Comparison of ENCODE assay signal across 11 cellular contexts in genomic region chr19:13633109-13633508, GRCh38.
DNase-seq lines count a peak whose midpoint lies in the region; ATAC-seq and TF ChIP-seq lines count a peak whose summit lies in the region.
"Had no signal": no experiment of that assay in that cellular context is flagged by ENCODE, and none has a peak within 500 bp of the region (broad histone marks: within the 10 kb centered on the region; RNA-seq: fewer than 3 reads in every experiment).

No MANE protein-coding gene starts in this region.

- H3K4me3 ChIP-seq in brain microvascular endothelial cell (ENCODE audit: low read depth, low read length) (no peak overlapping the region), neural progenitor cell (no peak overlapping the region)

- H3K27me3 Mint-ChIP-seq in H9 (ENCODE audit: low read depth) (peaks cover 2% of the 10 kb centered on the region), neural progenitor cell (ENCODE audit: insufficient read depth, low read depth) (peaks cover 18% of the 10 kb centered on the region)
- H3K27me3 Mint-ChIP-seq: activated CD4-positive, alpha-beta T cell treated with anti-CD3 and anti-CD28 coated beads, Interleukin-2, amount 10 ng/mL, durations not matched to agents 7 days and 5 days had no signal

- no peak overlapping the region for H2BK12ac ChIP-seq in H9 (ENCODE audit: insufficient read length, low read depth, low read length)

- H2AFZ ChIP-seq in H9 (ENCODE audit: low read length) (no peak overlapping the region), neural progenitor cell (replicated peaks) (peak overlapping the region; percentile 7)

- H3K4me1 Mint-ChIP-seq in H9 (peaks cover 11 to 15% of the 10 kb centered on the region in 2 experiments), neural progenitor cell (peaks cover 15% of the 10 kb centered on the region)
- H3K4me1 Mint-ChIP-seq: activated CD4-positive, alpha-beta T cell treated with anti-CD3 and anti-CD28 coated beads, Interleukin-2, amount 10 ng/mL, durations not matched to agents 7 days and 5 days had no signal

- H3K23me2 ChIP-seq in H9 (ENCODE audit: insufficient read length, low read depth, low read length, poor library complexity, severe bottlenecking): no peaks in the 10 kb centered on the region

- H3K9me3 Mint-ChIP-seq in H9 (peaks cover 6 to 12% of the 10 kb centered on the region in 2 experiments; a peak in 3 of 5 replicates), neural progenitor cell (peaks cover 3% of the 10 kb centered on the region)

- H3K36me3 Mint-ChIP-seq in H9 (ENCODE audit: insufficient read depth in 1 of 3, low read depth in 3 of 3): peaks cover 0 to 2% (median 0%) of the 10 kb centered on the region in 3 experiments; a peak in 1 of 7 replicates
- H3K36me3 Mint-ChIP-seq in neural progenitor cell: peaks cover 1% of the 10 kb centered on the region

- no peak overlapping the region for H3K9ac ChIP-seq in H9 (ENCODE audit: extremely low read depth, insufficient read length, low read length)
- no peak overlapping the region for H3K9ac ChIP-seq in neural progenitor cell

- peak; percentile 49 for DNase-seq in H9
- peak; percentile 94 for DNase-seq in NCI-H2196 (lab: John Stamatoyannopoulos, UW; ENCODE audit: unreplicated experiment)
- DNase-seq in brain microvascular endothelial cell: peak; percentile 3
- DNase-seq in neural progenitor cell (ENCODE audit: low spot score): peak; percentile 64
- DNase-seq in GM13976 (ENCODE audit: low spot score): no peak
- no peak for DNase-seq in cerebellar cortex (ENCODE audit: low spot score)
- DNase-seq: activated CD4-positive, alpha-beta T cell treated with anti-CD3 and anti-CD28 coated beads, Interleukin-2, amount 10 ng/mL, durations not matched to agents 7 days and 5 days; naive B cell had no signal

- no peaks in the 10 kb centered on the region for H3K9me3 ChIP-seq in H9 (ENCODE audit: control insufficient read depth, low read depth, low read length)
- H3K9me3 ChIP-seq in neural progenitor cell (ENCODE audit: low read depth): no peaks in the 10 kb centered on the region

- no peak overlapping the region for H2AK5ac ChIP-seq in H9 (ENCODE audit: insufficient read length, low read length)

- H3F3A ChIP-seq in neural progenitor cell (ENCODE audit: low read depth): peaks cover 8% of the 10 kb centered on the region

- H3K27me3 ChIP-seq in H9 (ENCODE audit: insufficient read depth, low read length) (no peaks in the 10 kb centered on the region), brain microvascular endothelial cell (replicated peaks) (no peaks in the 10 kb centered on the region), neural progenitor cell (no peaks in the 10 kb centered on the region)

- no peak overlapping the region for H2BK120ac ChIP-seq in H9 (ENCODE audit: low read depth, low read length, poor library complexity, severe bottlenecking)

- no peak overlapping the region for H3K18ac ChIP-seq in H9 (ENCODE audit: insufficient read length, low read depth, low read length)

- H4K8ac ChIP-seq in H9 (replicated peaks; ENCODE audit: insufficient read length, low read depth, low read length): no peak overlapping the region

- in situ Hi-C loops in brain microvascular endothelial cell (cut with HindIII; ENCODE audit: low pct_ligation_motif_present, low sequenced_read_pairs): no loop called here
- in situ Hi-C loops in GM13976 (cut with MboI; ENCODE audit: low sequenced_read_pairs, unreplicated experiment): no loop called here

- H3K23ac ChIP-seq in H9 (ENCODE audit: insufficient read length, low read depth, low read length): no peak overlapping the region

- no peak overlapping the region for H2BK15ac ChIP-seq in H9 (ENCODE audit: low read depth, low read length)

- H3K4ac ChIP-seq in H9 (ENCODE audit: low read depth, low read length): no peak overlapping the region

- H3K4me2 ChIP-seq in H9 (ENCODE audit: insufficient read depth, insufficient read length, low read length) (no peak overlapping the region), neural progenitor cell (peak overlapping the region; percentile 30)

- WGBS in H9 (ENCODE audit: extremely low coverage, insufficient read length, low lambda C conversion rate): no CpG with 5 or more reads among the region's 6 CpGs

- H2BK5ac ChIP-seq in H9 (ENCODE audit: insufficient read length, low read length): no peak overlapping the region

- no peaks in the 10 kb centered on the region for H4K20me1 ChIP-seq in H9 (ENCODE audit: control insufficient read depth, insufficient read depth, insufficient read length)
- H4K20me1 ChIP-seq in neural progenitor cell (ENCODE audit: low read depth): no peaks in the 10 kb centered on the region

- H3K36me3 ChIP-seq in brain microvascular endothelial cell (replicated peaks) (no peaks in the 10 kb centered on the region), neural progenitor cell (no peaks in the 10 kb centered on the region)

- H3K79me2 ChIP-seq in H9 (ENCODE audit: insufficient read depth, low read length): no peaks in the 10 kb centered on the region
- H3K79me2 ChIP-seq in neural progenitor cell (ENCODE audit: low read depth): no peaks in the 10 kb centered on the region

- TF ChIP-seq CTCF in H9 (conservative IDR thresholded peaks at IDR 0.05) (no peak), brain microvascular endothelial cell (IDR thresholded peaks at IDR 0.05; ENCODE audit: low read depth, low read length, missing control alignments) (no peak), neural progenitor cell (IDR thresholded peaks at IDR 0.05) (no peak), GM13976 (IDR thresholded peaks at IDR 0.05; ENCODE audit: borderline replicate concordance, control extremely low read depth, extremely low read depth, insufficient read depth, missing control alignments) (no peak)

- H3T11ph ChIP-seq in H9 (ENCODE audit: low read length): no peak overlapping the region

- H3K14ac ChIP-seq in H9 (ENCODE audit: insufficient read depth, low read length): no peak overlapping the region

- no peak overlapping the region for H3K56ac ChIP-seq in H9 (ENCODE audit: insufficient read length, low read depth, low read length)

- ATAC-seq in HG03175 (IDR thresholded peaks at IDR 0.05; ENCODE audit: unreplicated experiment) (no peak), HG03097 (IDR thresholded peaks at IDR 0.05; ENCODE audit: low FRiP score, unreplicated experiment) (no peak)

- H4K91ac ChIP-seq in H9 (ENCODE audit: insufficient read length, low read depth, low read length): no peak overlapping the region

- peak overlapping the region in 1 of 3 experiments; percentile 39; a peak in 1 of 7 replicates for H3K27ac Mint-ChIP-seq in H9
- peak overlapping the region; percentile 79 for H3K27ac Mint-ChIP-seq in neural progenitor cell
- H3K27ac Mint-ChIP-seq: activated CD4-positive, alpha-beta T cell treated with anti-CD3 and anti-CD28 coated beads, Interleukin-2, amount 10 ng/mL, durations not matched to agents 7 days and 5 days; dendritic cell treated with granulocyte-macrophage colony-stimulating factor and Interleukin-4, amounts not matched to agents 40 ng/mL and 50 ng/mL, for 4 days had no signal

- no peaks in the 10 kb centered on the region for H3K79me1 ChIP-seq in H9 (ENCODE audit: insufficient read depth, low read depth, low read length, poor library complexity, severe bottlenecking)

- H3K4me1 ChIP-seq in H9 (ENCODE audit: insufficient read depth, low read length): peaks cover 7% of the 10 kb centered on the region; the same call in 1 of the 2 replicates
- peaks cover 16% of the 10 kb centered on the region for H3K4me1 ChIP-seq in neural progenitor cell

- no peak overlapping the region for H2BK20ac ChIP-seq in H9 (ENCODE audit: low read depth, low read length, poor library complexity, severe bottlenecking)

- H3K27ac ChIP-seq in H9 (ENCODE audit: insufficient read length, low read depth, low read length): no peak overlapping the region
- H3K27ac ChIP-seq in brain microvascular endothelial cell: no peak overlapping the region
- H3K27ac ChIP-seq in neural progenitor cell: peak overlapping the region; percentile 56

- H4K5ac ChIP-seq in H9 (ENCODE audit: insufficient read length, low read depth, low read length): no peak overlapping the region

- H3K4me3 Mint-ChIP-seq in H9 (peak overlapping the region in 1 of 2 experiments; percentile 43; a peak in 2 of 5 replicates), neural progenitor cell (no peak overlapping the region)
- H3K4me3 Mint-ChIP-seq: activated CD4-positive, alpha-beta T cell treated with anti-CD3 and anti-CD28 coated beads, Interleukin-2, amount 10 ng/mL, durations not matched to agents 7 days and 5 days; dendritic cell treated with granulocyte-macrophage colony-stimulating factor and Interleukin-4, amounts not matched to agents 40 ng/mL and 50 ng/mL, for 4 days; naive B cell had no signal

Comparison
In these comparisons a context has a peak if more than half of its experiments do, and no peak if none do; other contexts are left out.
1. DNase-seq: peak in H9 (single experiment), NCI-H2196 (single experiment), brain microvascular endothelial cell (single experiment) and neural progenitor cell (single experiment); none in GM13976 (single experiment) and cerebellar cortex (single experiment).